ENCODE assay signal across 10 cellular contexts in the genomic region with DNA sequence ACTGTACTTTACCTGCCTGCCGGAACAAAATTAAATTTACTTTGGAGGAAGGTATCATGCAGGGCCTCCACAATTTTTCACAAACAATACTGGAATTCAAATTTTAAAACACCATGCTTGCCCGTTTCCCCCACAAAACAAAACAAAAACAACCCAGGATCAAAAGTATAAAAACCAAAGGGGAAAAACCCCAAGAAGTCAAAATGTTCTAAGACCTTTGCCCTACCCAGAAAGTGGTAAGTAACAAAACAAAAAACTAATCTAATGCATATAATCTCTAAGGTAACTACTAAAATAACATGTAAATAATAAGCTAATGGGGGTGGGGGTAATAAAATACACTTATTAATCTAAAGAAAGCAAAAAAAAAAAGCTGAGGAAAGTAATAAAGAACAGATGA.
DNase-seq lines count a peak whose midpoint lies in the region; ATAC-seq and TF ChIP-seq lines count a peak whose summit lies in the region.
"Had no signal": no experiment of that assay in that cellular context is flagged by ENCODE, and none has a peak within 500 bp of the region (broad histone marks: within the 10 kb centered on the region; RNA-seq: fewer than 3 reads in every experiment).

No MANE protein-coding gene starts in this region.

- no peaks in the 10 kb centered on the region for H3K9me3 Mint-ChIP-seq in activated T-cell treated with anti-CD3 and anti-CD28 coated beads, Interleukin-2, amount 50 U/mL, for 4 hours
- H3K9me3 Mint-ChIP-seq in central memory CD8-positive, alpha-beta T cell: no peaks in the 10 kb centered on the region
- no peaks in the 10 kb centered on the region for H3K9me3 Mint-ChIP-seq in stimulated activated effector memory CD8-positive, alpha-beta T cell treated with anti-CD3 and anti-CD28 coated beads, Interleukin-12 subunit alpha, Interleukin-12 subunit beta, amount 100 ng/mL, for 72 hours
- H3K9me3 Mint-ChIP-seq in osteocyte (ENCODE audit: unreplicated experiment): no peaks in the 10 kb centered on the region

- H3K27ac Mint-ChIP-seq in central memory CD8-positive, alpha-beta T cell (ENCODE audit: low read depth): peak overlapping the region; percentile 47
- peak overlapping the region; percentile 0 for H3K27ac Mint-ChIP-seq in stimulated activated effector memory CD8-positive, alpha-beta T cell treated with anti-CD3 and anti-CD28 coated beads, Interleukin-12 subunit alpha, Interleukin-12 subunit beta, amount 100 ng/mL, for 72 hours
- H3K27ac Mint-ChIP-seq in osteocyte (ENCODE audit: unreplicated experiment): no peak overlapping the region

- TF ChIP-seq CTCF in OCI-LY1 (IDR thresholded peaks at IDR 0.05; ENCODE audit: low read length): no peak
- no peak for TF ChIP-seq CTCF in osteocyte (IDR thresholded peaks at IDR 0.05)

- peak overlapping the region; percentile 72 for H3K4me2 ChIP-seq in OCI-LY1 (ENCODE audit: low read length)

- peaks cover 17% of the 10 kb centered on the region for H3F3A ChIP-seq in OCI-LY1 (ENCODE audit: insufficient read depth, low read length)

- H4K20me1 ChIP-seq in OCI-LY1 (ENCODE audit: insufficient read depth, low read length): no peaks in the 10 kb centered on the region

- H3K4me1 ChIP-seq in OCI-LY1 (ENCODE audit: insufficient read depth, low read length, severe bottlenecking): peaks cover 91% of the 10 kb centered on the region

- H3K27ac ChIP-seq in OCI-LY1 (ENCODE audit: low read depth, low read length, poor library complexity, severe bottlenecking): peak overlapping the region; percentile 97

- no peaks in the 10 kb centered on the region for H3K27me3 ChIP-seq in OCI-LY1 (ENCODE audit: insufficient read depth, low read length)
- H3K27me3 ChIP-seq: MG63 had no signal

- H3K4me1 Mint-ChIP-seq in activated T-cell treated with anti-CD3 and anti-CD28 coated beads, Interleukin-2, amount 50 U/mL, for 4 hours (ENCODE audit: low read depth): peaks cover 83% of the 10 kb centered on the region
- H3K4me1 Mint-ChIP-seq in central memory CD8-positive, alpha-beta T cell: peaks cover 66% of the 10 kb centered on the region
- peaks cover 64% of the 10 kb centered on the region for H3K4me1 Mint-ChIP-seq in stimulated activated effector memory CD8-positive, alpha-beta T cell treated with anti-CD3 and anti-CD28 coated beads, Interleukin-12 subunit alpha, Interleukin-12 subunit beta, amount 100 ng/mL, for 72 hours
- peaks cover 66% of the 10 kb centered on the region for H3K4me1 Mint-ChIP-seq in osteocyte (ENCODE audit: unreplicated experiment)

- H3K79me2 ChIP-seq in OCI-LY1 (ENCODE audit: insufficient read depth, low read length): peaks cover 88% of the 10 kb centered on the region

- H3K4me3 ChIP-seq in OCI-LY1 (ENCODE audit: low read depth, low read length, poor library complexity, severe bottlenecking): peak overlapping the region; percentile 39
- H3K4me3 ChIP-seq: MG63 had no signal

- no peak for ATAC-seq in activated T-cell treated with anti-CD3 and anti-CD28 coated beads, Interleukin-2, amount 50 U/mL, for 4 hours
- ATAC-seq in central memory CD8-positive, alpha-beta T cell (replicated peaks; ENCODE audit: extremely low read depth, poor library complexity, severe bottlenecking): no peak
- no peak for ATAC-seq in stimulated activated effector memory CD8-positive, alpha-beta T cell treated with anti-CD3 and anti-CD28 coated beads, Interleukin-12 subunit alpha, Interleukin-12 subunit beta, amount 100 ng/mL, for 72 hours
- ATAC-seq in GM18870 (IDR thresholded peaks at IDR 0.05; ENCODE audit: unreplicated experiment): no peak

- no peaks in the 10 kb centered on the region for H3K9me3 ChIP-seq in OCI-LY1 (ENCODE audit: low read length)
- H3K9me3 ChIP-seq: MG63 had no signal

- H3K27me3 Mint-ChIP-seq in activated T-cell treated with anti-CD3 and anti-CD28 coated beads, Interleukin-2, amount 50 U/mL, for 4 hours (ENCODE audit: low read depth): no peaks in the 10 kb centered on the region
- no peaks in the 10 kb centered on the region for H3K27me3 Mint-ChIP-seq in central memory CD8-positive, alpha-beta T cell
- no peaks in the 10 kb centered on the region for H3K27me3 Mint-ChIP-seq in osteocyte (ENCODE audit: unreplicated experiment)

- peaks cover 7% of the 10 kb centered on the region; the same call in 1 of the 2 replicates for H3K36me3 ChIP-seq in OCI-LY1 (ENCODE audit: insufficient read depth, low read length)

- H3K9me2 ChIP-seq in OCI-LY1 (ENCODE audit: low read depth, low read length): no peaks in the 10 kb centered on the region

- DNase-seq in activated T-cell treated with anti-CD3 and anti-CD28 coated beads, Interleukin-2, amount 50 U/mL, for 4 hours: no peak
- DNase-seq in activated T-cell treated with anti-CD3 and anti-CD28 coated beads for 4 hours (no peak), osteocyte (ENCODE audit: extremely low spot score, unreplicated experiment) (no peak), SW 1271 (lab: John Stamatoyannopoulos, UW) (no peak)
- no peak for DNase-seq in central memory CD8-positive, alpha-beta T cell (ENCODE audit: low spot score in 2 of 2)
- DNase-seq in stimulated activated effector memory CD8-positive, alpha-beta T cell treated with anti-CD3 and anti-CD28 coated beads, Interleukin-12 subunit alpha, Interleukin-12 subunit beta, amount 100 ng/mL, for 72 hours (ENCODE audit: low spot score in 2 of 2): no peak
- DNase-seq: MG63, NCI-H2171 treated with DMSO at 0.1 percent for 48 hours had no signal

- H3K4me3 Mint-ChIP-seq in activated T-cell treated with anti-CD3 and anti-CD28 coated beads, Interleukin-2, amount 50 U/mL, for 4 hours: peak overlapping the region; percentile 51
- H3K4me3 Mint-ChIP-seq in central memory CD8-positive, alpha-beta T cell: peak overlapping the region; percentile 53
- peak overlapping the region; percentile 17 for H3K4me3 Mint-ChIP-seq in stimulated activated effector memory CD8-positive, alpha-beta T cell treated with anti-CD3 and anti-CD28 coated beads, Interleukin-12 subunit alpha, Interleukin-12 subunit beta, amount 100 ng/mL, for 72 hours
- no peak overlapping the region for H3K4me3 Mint-ChIP-seq in osteocyte (ENCODE audit: unreplicated experiment)

- H3K9ac ChIP-seq in OCI-LY1 (ENCODE audit: low read length): peak overlapping the region; percentile 46

- H3K36me3 Mint-ChIP-seq in activated T-cell treated with anti-CD3 and anti-CD28 coated beads, Interleukin-2, amount 50 U/mL, for 4 hours (ENCODE audit: insufficient read depth): peaks cover 13% of the 10 kb centered on the region
- peaks cover 12% of the 10 kb centered on the region for H3K36me3 Mint-ChIP-seq in central memory CD8-positive, alpha-beta T cell (ENCODE audit: insufficient read depth)
- peaks cover 19% of the 10 kb centered on the region for H3K36me3 Mint-ChIP-seq in stimulated activated effector memory CD8-positive, alpha-beta T cell treated with anti-CD3 and anti-CD28 coated beads, Interleukin-12 subunit alpha, Interleukin-12 subunit beta, amount 100 ng/mL, for 72 hours
- peaks cover 7% of the 10 kb centered on the region for H3K36me3 Mint-ChIP-seq in osteocyte (ENCODE audit: unreplicated experiment)

- no peak overlapping the region for H2AFZ ChIP-seq in OCI-LY1 (ENCODE audit: low read length)
